ENCODE assay signal across 8 cellular contexts in the genomic region with DNA sequence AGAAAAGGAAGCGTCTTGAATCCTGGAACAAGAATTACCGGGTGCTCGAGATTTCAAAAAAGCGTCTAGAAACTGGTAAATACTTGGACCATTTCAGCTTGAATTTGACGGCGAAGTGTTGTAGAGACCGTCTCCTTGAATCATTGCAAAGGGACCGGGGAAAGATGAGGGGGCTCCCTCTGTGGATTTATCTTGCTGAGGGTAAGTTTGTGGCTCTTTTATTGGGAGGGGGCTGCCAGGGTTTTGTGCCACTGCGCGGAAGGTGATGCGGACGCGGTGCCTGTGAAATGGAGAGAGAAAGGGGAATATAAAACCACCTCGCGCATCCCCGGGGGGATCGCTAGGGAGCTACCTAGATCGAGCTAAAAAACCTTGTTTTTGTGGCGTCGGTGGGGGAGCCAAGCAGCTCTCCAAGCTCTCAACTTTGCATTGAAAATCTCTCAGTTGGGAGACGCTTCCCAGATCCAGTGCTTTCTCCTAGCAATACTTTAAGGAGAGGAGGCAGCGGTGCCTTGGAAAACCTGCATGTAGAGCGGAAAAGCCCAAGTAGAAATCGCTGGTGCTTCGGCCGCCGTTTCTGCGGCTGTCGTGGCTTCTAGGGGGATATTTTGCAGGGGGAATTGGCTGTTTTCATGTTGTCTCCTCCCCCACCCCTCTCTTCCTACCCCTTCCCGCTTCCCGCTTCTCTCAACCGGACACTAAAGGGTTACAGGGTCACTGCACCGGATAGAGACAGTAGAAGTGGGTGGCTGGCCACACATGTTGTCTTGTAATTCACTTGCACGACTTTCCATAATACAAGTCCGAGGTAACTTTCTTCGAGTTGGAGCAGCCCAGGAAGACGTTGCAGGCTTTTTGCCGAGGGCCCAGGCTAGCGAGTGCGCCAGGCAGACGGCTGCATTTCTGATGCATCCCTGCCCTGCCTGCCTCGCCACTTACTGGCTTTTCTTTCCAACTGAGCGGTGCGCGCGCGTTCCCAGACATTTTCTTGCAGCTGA.
DNase-seq lines count a peak whose midpoint lies in the region; ATAC-seq, FAIRE-seq and TF ChIP-seq lines count a peak whose summit lies in the region.

No MANE protein-coding gene starts in this region.

- H3K27ac Mint-ChIP-seq in stimulated activated naive CD8-positive, alpha-beta T cell treated with anti-CD3 and anti-CD28 coated beads, Interleukin-15, amount 100 ng/mL, for 72 hours, result no peak overlapping the region
- no peak overlapping the region for H3K27ac Mint-ChIP-seq in activated CD8-positive, alpha-beta T cell treated with anti-CD3 and anti-CD28 coated beads, Interleukin-2, amount 10 ng/mL, durations not matched to agents 7 days and 5 days
- no peak overlapping the region for H3K27ac Mint-ChIP-seq in activated CD8-positive, alpha-beta memory T cell treated with anti-CD3 and anti-CD28 coated beads, Interleukin-2, amount 10 ng/mL, durations not matched to agents 7 days and 5 days

- no peaks in the 10 kb centered on the region for H3K9me3 ChIP-seq in A549

- H3K36me3 Mint-ChIP-seq in activated CD8-positive, alpha-beta T cell treated with anti-CD3 and anti-CD28 coated beads, Interleukin-2, amount 10 ng/mL, durations not matched to agents 7 days and 5 days (ENCODE audit: low read depth), result no peaks in the 10 kb centered on the region
- no peaks in the 10 kb centered on the region for H3K36me3 Mint-ChIP-seq in activated CD8-positive, alpha-beta memory T cell treated with anti-CD3 and anti-CD28 coated beads, Interleukin-2, amount 10 ng/mL, durations not matched to agents 7 days and 5 days

- FAIRE-seq in A549 (lab: Jason Lieb, UNC), result no peak

- H3K27me3 Mint-ChIP-seq in stimulated activated naive CD8-positive, alpha-beta T cell treated with anti-CD3 and anti-CD28 coated beads, Interleukin-15, amount 100 ng/mL, for 72 hours, result peaks cover 30% of the 10 kb centered on the region
- peaks cover 19% of the 10 kb centered on the region for H3K27me3 Mint-ChIP-seq in activated CD8-positive, alpha-beta T cell treated with anti-CD3 and anti-CD28 coated beads, Interleukin-2, amount 10 ng/mL, durations not matched to agents 7 days and 5 days (ENCODE audit: low read depth)
- peaks cover 22% of the 10 kb centered on the region for H3K27me3 Mint-ChIP-seq in activated CD8-positive, alpha-beta memory T cell treated with anti-CD3 and anti-CD28 coated beads, Interleukin-2, amount 10 ng/mL, durations not matched to agents 7 days and 5 days

- TF ChIP-seq POLR2A in A549 (IDR thresholded peaks at IDR 0.05; ENCODE audit: low read length), result no peak

- peak; percentile 56 to 71; a peak in 4 of 6 replicates for ATAC-seq in A549
- no peak for ATAC-seq in stimulated activated naive CD8-positive, alpha-beta T cell treated with anti-CD3 and anti-CD28 coated beads, Interleukin-15, amount 100 ng/mL, for 72 hours
- ATAC-seq in GM18517 (IDR thresholded peaks at IDR 0.05; ENCODE audit: unreplicated experiment), result no peak
- ATAC-seq in activated CD8-positive, alpha-beta T cell treated with anti-CD3 and anti-CD28 coated beads, Interleukin-2, amount 10 ng/mL, durations not matched to agents 7 days and 5 days, result no peak
- ATAC-seq in activated CD8-positive, alpha-beta memory T cell treated with anti-CD3 and anti-CD28 coated beads, Interleukin-2, amount 10 ng/mL, durations not matched to agents 7 days and 5 days, result no peak

- peak overlapping the region; percentile 20 for H3K4me3 ChIP-seq in A549

- no peak for TF ChIP-seq EP300 in A549 (IDR thresholded peaks at IDR 0.05)

- POLR2A ChIA-PET in A549 (lab: Yijun Ruan, JAX), result no interaction called here
- POLR2A ChIA-PET in activated CD8-positive, alpha-beta T cell treated with anti-CD3 and anti-CD28 coated beads, Interleukin-2, amount 10 ng/mL, durations not matched to agents 7 days and 5 days (lab: Charles Lee), result no interaction called here

- TF ChIP-seq CTCF in A549 (IDR thresholded peaks at IDR 0.05), result no peak

- H3K4me3 Mint-ChIP-seq in stimulated activated naive CD8-positive, alpha-beta T cell treated with anti-CD3 and anti-CD28 coated beads, Interleukin-15, amount 100 ng/mL, for 72 hours, result peak overlapping the region; percentile 3 to 45
- no peak overlapping the region for H3K4me3 Mint-ChIP-seq in activated CD8-positive, alpha-beta T cell treated with anti-CD3 and anti-CD28 coated beads, Interleukin-2, amount 10 ng/mL, durations not matched to agents 7 days and 5 days
- H3K4me3 Mint-ChIP-seq in activated CD8-positive, alpha-beta memory T cell treated with anti-CD3 and anti-CD28 coated beads, Interleukin-2, amount 10 ng/mL, durations not matched to agents 7 days and 5 days, result no peak overlapping the region

- no peaks in the 10 kb centered on the region for H3K4me1 ChIP-seq in A549

- H3K27ac ChIP-seq in A549, result no peak overlapping the region
- H3K27ac ChIP-seq in caudate nucleus (ENCODE audit: low read depth, low read length), result peak overlapping the region; percentile 68

- peak in 1 of 2 experiments; percentile 1 for DNase-seq in A549 (ENCODE audit: low read depth in 1 of 2, low spot score in 1 of 2)
- peak; percentile 85 for DNase-seq in M059J (ENCODE audit: low read depth)
- DNase-seq in caudate nucleus (lab: John Stamatoyannopoulos, UW), result peak in 58 of 61 donors; percentile 8 to 82 (median 40)
- DNase-seq in islet precursor cell, result peak; percentile 84
- DNase-seq in stimulated activated naive CD8-positive, alpha-beta T cell treated with anti-CD3 and anti-CD28 coated beads, Interleukin-15, amount 100 ng/mL, for 72 hours, result no peak
- DNase-seq in activated CD8-positive, alpha-beta T cell treated with anti-CD3 and anti-CD28 coated beads, Interleukin-2, amount 10 ng/mL, durations not matched to agents 7 days and 5 days, result no peak
- DNase-seq in activated CD8-positive, alpha-beta memory T cell treated with anti-CD3 and anti-CD28 coated beads, Interleukin-2, amount 10 ng/mL, durations not matched to agents 7 days and 5 days, result no peak

- CTCF ChIA-PET in A549 (lab: Yijun Ruan, JAX), result no interaction called here
- CTCF ChIA-PET in activated CD8-positive, alpha-beta T cell treated with anti-CD3 and anti-CD28 coated beads, Interleukin-2, amount 10 ng/mL, durations not matched to agents 7 days and 5 days (lab: Charles Lee), result no interaction called here
- CTCF ChIA-PET in activated CD8-positive, alpha-beta memory T cell treated with anti-CD3 and anti-CD28 coated beads, Interleukin-2, amount 10 ng/mL, durations not matched to agents 7 days and 5 days (lab: Charles Lee), result no interaction called here

- H3K4me2 ChIP-seq in A549, result peak overlapping the region; percentile 66

- no peaks in the 10 kb centered on the region for H3K9me3 Mint-ChIP-seq in stimulated activated naive CD8-positive, alpha-beta T cell treated with anti-CD3 and anti-CD28 coated beads, Interleukin-15, amount 100 ng/mL, for 72 hours
- no peaks in the 10 kb centered on the region for H3K9me3 Mint-ChIP-seq in activated CD8-positive, alpha-beta T cell treated with anti-CD3 and anti-CD28 coated beads, Interleukin-2, amount 10 ng/mL, durations not matched to agents 7 days and 5 days (ENCODE audit: insufficient read depth)
- H3K9me3 Mint-ChIP-seq in activated CD8-positive, alpha-beta memory T cell treated with anti-CD3 and anti-CD28 coated beads, Interleukin-2, amount 10 ng/mL, durations not matched to agents 7 days and 5 days (ENCODE audit: low read depth), result no peaks in the 10 kb centered on the region

- no peak for TF ChIP-seq RAD21 in A549 (conservative IDR thresholded peaks at IDR 0.05 in 1 of 2, IDR thresholded peaks at IDR 0.05 in 1 of 2)

- H3K4me1 Mint-ChIP-seq in stimulated activated naive CD8-positive, alpha-beta T cell treated with anti-CD3 and anti-CD28 coated beads, Interleukin-15, amount 100 ng/mL, for 72 hours, result peaks cover 12% of the 10 kb centered on the region
- H3K4me1 Mint-ChIP-seq in activated CD8-positive, alpha-beta T cell treated with anti-CD3 and anti-CD28 coated beads, Interleukin-2, amount 10 ng/mL, durations not matched to agents 7 days and 5 days (ENCODE audit: low read depth), result peaks cover 5% of the 10 kb centered on the region
- peaks cover 3% of the 10 kb centered on the region for H3K4me1 Mint-ChIP-seq in activated CD8-positive, alpha-beta memory T cell treated with anti-CD3 and anti-CD28 coated beads, Interleukin-2, amount 10 ng/mL, durations not matched to agents 7 days and 5 days

- 8% methylated on average over 44 of the region's 47 CpGs for WGBS in A549 (ENCODE audit: missing lambda C conversion rate)

TF ChIP-seq in A549, 52 proteins besides CTCF, POLR2A, EP300 and RAD21 (continues in another document):
- TF ChIP-seq, protein P1, sequence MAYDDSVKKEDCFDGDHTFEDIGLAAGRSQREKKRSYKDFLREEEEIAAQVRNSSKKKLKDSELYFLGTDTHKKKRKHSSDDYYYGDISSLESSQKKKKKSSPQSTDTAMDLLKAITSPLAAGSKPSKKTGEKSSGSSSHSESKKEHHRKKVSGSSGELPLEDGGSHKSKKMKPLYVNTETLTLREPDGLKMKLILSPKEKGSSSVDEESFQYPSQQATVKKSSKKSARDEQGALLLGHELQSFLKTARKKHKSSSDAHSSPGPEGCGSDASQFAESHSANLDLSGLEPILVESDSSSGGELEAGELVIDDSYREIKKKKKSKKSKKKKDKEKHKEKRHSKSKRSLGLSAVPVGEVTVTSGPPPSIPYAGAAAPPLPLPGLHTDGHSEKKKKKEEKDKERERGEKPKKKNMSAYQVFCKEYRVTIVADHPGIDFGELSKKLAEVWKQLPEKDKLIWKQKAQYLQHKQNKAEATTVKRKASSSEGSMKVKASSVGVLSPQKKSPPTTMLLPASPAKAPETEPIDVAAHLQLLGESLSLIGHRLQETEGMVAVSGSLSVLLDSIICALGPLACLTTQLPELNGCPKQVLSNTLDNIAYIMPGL (CRISPR knock-in tag; IDR thresholded peaks at IDR 0.05; ENCODE audit: borderline replicate concordance), result no peak
- TF ChIP-seq RNF2 (IDR thresholded peaks at IDR 0.05; ENCODE audit: borderline replicate concordance, low read depth) (no peak), HOXA7 (CRISPR knock-in tag; IDR thresholded peaks at IDR 0.05) (no peak), BHLHE40 (IDR thresholded peaks at IDR 0.05; ENCODE audit: low read depth, low read length) (no peak), HOXB5 (CRISPR knock-in tag; IDR thresholded peaks at IDR 0.05) (no peak), ZC3H11A (IDR thresholded peaks at IDR 0.05) (no peak), PHF8 (IDR thresholded peaks at IDR 0.05; ENCODE audit: borderline replicate concordance, low read depth) (no peak), ZFP36 (IDR thresholded peaks at IDR 0.05; ENCODE audit: borderline replicate concordance, partially characterized antibody) (no peak), TFCP2L1 (CRISPR knock-in tag; IDR thresholded peaks at IDR 0.05) (no peak), CHD4 (IDR thresholded peaks at IDR 0.05; ENCODE audit: borderline replicate concordance) (no peak)
- TF ChIP-seq, protein P2, sequence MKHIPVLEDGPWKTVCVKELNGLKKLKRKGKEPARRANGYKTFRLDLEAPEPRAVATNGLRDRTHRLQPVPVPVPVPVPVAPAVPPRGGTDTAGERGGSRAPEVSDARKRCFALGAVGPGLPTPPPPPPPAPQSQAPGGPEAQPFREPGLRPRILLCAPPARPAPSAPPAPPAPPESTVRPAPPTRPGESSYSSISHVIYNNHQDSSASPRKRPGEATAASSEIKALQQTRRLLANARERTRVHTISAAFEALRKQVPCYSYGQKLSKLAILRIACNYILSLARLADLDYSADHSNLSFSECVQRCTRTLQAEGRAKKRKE (CRISPR knock-in tag; IDR thresholded peaks at IDR 0.05; ENCODE audit: low read depth), result no peak

Comparison
In these comparisons a context has a peak if more than half of its experiments do, and no peak if none do; other contexts are left out.
1. ATAC-seq: peak in A549 (2 of 2); none in stimulated activated naive CD8-positive, alpha-beta T cell treated with anti-CD3 and anti-CD28 coated beads, Interleukin-15, amount 100 ng/mL, for 72 hours (single experiment), GM18517 (single experiment), activated CD8-positive, alpha-beta T cell treated with anti-CD3 and anti-CD28 coated beads, Interleukin-2, amount 10 ng/mL, durations not matched to agents 7 days and 5 days (single experiment) and activated CD8-positive, alpha-beta memory T cell treated with anti-CD3 and anti-CD28 coated beads, Interleukin-2, amount 10 ng/mL, durations not matched to agents 7 days and 5 days (single experiment).
2. DNase-seq: peak in M059J (single experiment), caudate nucleus (58 of 61) and islet precursor cell (single experiment); none in stimulated activated naive CD8-positive, alpha-beta T cell treated with anti-CD3 and anti-CD28 coated beads, Interleukin-15, amount 100 ng/mL, for 72 hours (0 of 2), activated CD8-positive, alpha-beta T cell treated with anti-CD3 and anti-CD28 coated beads, Interleukin-2, amount 10 ng/mL, durations not matched to agents 7 days and 5 days (single experiment) and activated CD8-positive, alpha-beta memory T cell treated with anti-CD3 and anti-CD28 coated beads, Interleukin-2, amount 10 ng/mL, durations not matched to agents 7 days and 5 days (single experiment).
3. H3K4me3 Mint-ChIP-seq: peak in stimulated activated naive CD8-positive, alpha-beta T cell treated with anti-CD3 and anti-CD28 coated beads, Interleukin-15, amount 100 ng/mL, for 72 hours (2 of 2); none in activated CD8-positive, alpha-beta T cell treated with anti-CD3 and anti-CD28 coated beads, Interleukin-2, amount 10 ng/mL, durations not matched to agents 7 days and 5 days (single experiment) and activated CD8-positive, alpha-beta memory T cell treated with anti-CD3 and anti-CD28 coated beads, Interleukin-2, amount 10 ng/mL, durations not matched to agents 7 days and 5 days (single experiment).